In genomic region chr5:131364507-131365050, GRCh38 we compare ENCODE assay signal across 19 cellular contexts.
A peak's percentile ranks its signal among the peaks of the same experiment; 100 is the strongest.
DNase-seq lines count a peak whose midpoint lies in the region; ATAC-seq lines count a peak whose summit lies in the region.
"Had no signal": no experiment of that assay in that cellular context is flagged by ENCODE, and none has a peak within 500 bp of the region (broad histone marks: within the 10 kb centered on the region; RNA-seq: fewer than 3 reads in every experiment).

No MANE protein-coding gene starts in this region.

- H3K27me3 Mint-ChIP-seq in activated T-cell treated with anti-CD3 and anti-CD28 coated beads, Interleukin-2, amount 50 U/mL, for 72 hours (ENCODE audit: low read depth) = no peaks in the 10 kb centered on the region
- H3K27me3 Mint-ChIP-seq in T-helper 1 cell treated with Interleukin-12 subunit alpha and Interleukin-12 subunit beta and Interleukin-4 antibody, amounts not matched to agents 30 μg/mL and 1 μg/mL, for 36 hours (ENCODE audit: low read depth) = no peaks in the 10 kb centered on the region
- H3K27me3 Mint-ChIP-seq in stimulated activated naive CD8-positive, alpha-beta T cell treated with anti-CD3 and anti-CD28 coated beads, Interleukin-15, amount 100 ng/mL, for 72 hours = no peaks in the 10 kb centered on the region

- no peaks in the 10 kb centered on the region for H3K27me3 ChIP-seq in effector memory CD4-positive, alpha-beta T cell (replicated peaks; ENCODE audit: control insufficient read depth, insufficient read depth, low read length, poor library complexity, severe bottlenecking)
- H3K27me3 ChIP-seq: gastroesophageal sphincter, stomach had no signal

- no peaks in the 10 kb centered on the region for H3K9me3 Mint-ChIP-seq in activated T-cell treated with anti-CD3 and anti-CD28 coated beads, Interleukin-2, amount 50 U/mL, for 72 hours
- H3K9me3 Mint-ChIP-seq in T-helper 1 cell treated with Interleukin-12 subunit alpha and Interleukin-12 subunit beta and Interleukin-4 antibody, amounts not matched to agents 30 μg/mL and 1 μg/mL, for 36 hours = no peaks in the 10 kb centered on the region
- H3K9me3 Mint-ChIP-seq in stimulated activated naive CD8-positive, alpha-beta T cell treated with anti-CD3 and anti-CD28 coated beads, Interleukin-15, amount 100 ng/mL, for 72 hours = no peaks in the 10 kb centered on the region
- H3K9me3 Mint-ChIP-seq: H9 had no signal

- DNase-seq in activated T-cell treated with anti-CD3 and anti-CD28 coated beads, Interleukin-2, amount 50 U/mL, for 72 hours = no peak
- no peak for DNase-seq in activated T-cell treated with anti-CD3 and anti-CD28 coated beads for 4 hours
- DNase-seq in effector memory CD4-positive, alpha-beta T cell = no peak
- DNase-seq in stimulated activated naive CD8-positive, alpha-beta T cell treated with anti-CD3 and anti-CD28 coated beads, Interleukin-15, amount 100 ng/mL, for 72 hours = no peak
- DNase-seq in epidermal melanocyte (ENCODE audit: insufficient read length, low spot score) = no peak
- DNase-seq in NCI-H524 (lab: John Stamatoyannopoulos, UW) = no peak
- DNase-seq: cerebellar nuclear complex, DMS153, H9, mesenchymal stem cell, NCI-H1930, NCI-H748 treated with DMSO at 0.1 percent for 48 hours, occipital lobe, stomach had no signal

- H3K36me3 ChIP-seq in effector memory CD4-positive, alpha-beta T cell (ENCODE audit: control insufficient read depth, insufficient read depth, low read length) = peaks cover 10% of the 10 kb centered on the region

- peaks cover 21 to 44% of the 10 kb centered on the region in 2 donors for H3K36me3 Mint-ChIP-seq in activated T-cell treated with anti-CD3 and anti-CD28 coated beads, Interleukin-2, amount 50 U/mL, for 72 hours (ENCODE audit: insufficient read depth in 2 of 2)
- peaks cover 54% of the 10 kb centered on the region for H3K36me3 Mint-ChIP-seq in T-helper 1 cell treated with Interleukin-12 subunit alpha and Interleukin-12 subunit beta and Interleukin-4 antibody, amounts not matched to agents 30 μg/mL and 1 μg/mL, for 36 hours (ENCODE audit: low read depth)

- H3K27ac ChIP-seq in effector memory CD4-positive, alpha-beta T cell (ENCODE audit: insufficient read depth, low read length, poor library complexity, severe bottlenecking) = peak overlapping the region; percentile 24
- H3K27ac ChIP-seq: gastroesophageal sphincter, KMS-11, RWPE1, stomach had no signal

- ATAC-seq in activated T-cell treated with anti-CD3 and anti-CD28 coated beads, Interleukin-2, amount 50 U/mL, for 72 hours (replicated peaks in 1 of 2) = peak; percentile 49 to 66
- ATAC-seq in stimulated activated naive CD8-positive, alpha-beta T cell treated with anti-CD3 and anti-CD28 coated beads, Interleukin-15, amount 100 ng/mL, for 72 hours = peak; percentile 69
- ATAC-seq in HG02981 (IDR thresholded peaks at IDR 0.05; ENCODE audit: unreplicated experiment) = no peak
- ATAC-seq: gastroesophageal sphincter had no signal

- H3K4me3 Mint-ChIP-seq in activated T-cell treated with anti-CD3 and anti-CD28 coated beads, Interleukin-2, amount 50 U/mL, for 72 hours = peak overlapping the region; percentile 27 to 31
- H3K4me3 Mint-ChIP-seq in T-helper 1 cell treated with Interleukin-12 subunit alpha and Interleukin-12 subunit beta and Interleukin-4 antibody, amounts not matched to agents 30 μg/mL and 1 μg/mL, for 36 hours = peak overlapping the region; percentile 54
- H3K4me3 Mint-ChIP-seq in stimulated activated naive CD8-positive, alpha-beta T cell treated with anti-CD3 and anti-CD28 coated beads, Interleukin-15, amount 100 ng/mL, for 72 hours = peak overlapping the region in 1 of 2 donors; percentile 7
- H3K4me3 Mint-ChIP-seq: H9 had no signal

- no peaks in the 10 kb centered on the region for H3K9me3 ChIP-seq in effector memory CD4-positive, alpha-beta T cell (ENCODE audit: control insufficient read depth, low read length)
- H3K9me3 ChIP-seq: gastroesophageal sphincter, stomach had no signal

- H3K4me1 ChIP-seq in effector memory CD4-positive, alpha-beta T cell (ENCODE audit: control insufficient read depth, insufficient read depth, low read length, poor library complexity, severe bottlenecking) = peaks cover 30% of the 10 kb centered on the region
- H3K4me1 ChIP-seq: gastroesophageal sphincter, stomach had no signal

- H3K4me1 Mint-ChIP-seq in activated T-cell treated with anti-CD3 and anti-CD28 coated beads, Interleukin-2, amount 50 U/mL, for 72 hours (ENCODE audit: low read depth) = peaks cover 76% of the 10 kb centered on the region
- peaks cover 60% of the 10 kb centered on the region for H3K4me1 Mint-ChIP-seq in T-helper 1 cell treated with Interleukin-12 subunit alpha and Interleukin-12 subunit beta and Interleukin-4 antibody, amounts not matched to agents 30 μg/mL and 1 μg/mL, for 36 hours (ENCODE audit: low read depth)
- peaks cover 77% of the 10 kb centered on the region for H3K4me1 Mint-ChIP-seq in stimulated activated naive CD8-positive, alpha-beta T cell treated with anti-CD3 and anti-CD28 coated beads, Interleukin-15, amount 100 ng/mL, for 72 hours

- peak overlapping the region; percentile 95 for H3K27ac Mint-ChIP-seq in activated T-cell treated with anti-CD3 and anti-CD28 coated beads, Interleukin-2, amount 50 U/mL, for 72 hours
- peak overlapping the region; percentile 85 for H3K27ac Mint-ChIP-seq in T-helper 1 cell treated with Interleukin-12 subunit alpha and Interleukin-12 subunit beta and Interleukin-4 antibody, amounts not matched to agents 30 μg/mL and 1 μg/mL, for 36 hours
- peak overlapping the region in 1 of 2 donors; percentile 29 for H3K27ac Mint-ChIP-seq in stimulated activated naive CD8-positive, alpha-beta T cell treated with anti-CD3 and anti-CD28 coated beads, Interleukin-15, amount 100 ng/mL, for 72 hours

- H3K4me3 ChIP-seq in effector memory CD4-positive, alpha-beta T cell (ENCODE audit: insufficient read depth, low read depth, low read length, poor library complexity, severe bottlenecking) = no peak overlapping the region
- H3K4me3 ChIP-seq: gastroesophageal sphincter, stomach had no signal
